25 cellular contexts compared by ENCODE assay signal in genomic region chr7:89813096-89813495, GRCh38.
"Had no signal": no experiment of that assay in that cellular context is flagged by ENCODE, and none has a peak within 500 bp of the region (broad histone marks: within the 10 kb centered on the region; RNA-seq: fewer than 3 reads in every experiment).

No MANE protein-coding gene starts in this region.

- H3K36me3 ChIP-seq: ascending aorta, brain microvascular endothelial cell, esophagus squamous epithelium had no signal

- ATAC-seq: activated naive CD4-positive, alpha-beta T cell treated with anti-CD3 and anti-CD28 coated beads, Interleukin-2, amount 50 U/mL, for 72 hours; activated T-cell treated with anti-CD3 and anti-CD28 coated beads, Interleukin-2, amount 50 U/mL, for 72 hours; effector memory CD8-positive, alpha-beta T cell; WTC11 had no signal

- H3K9me3 ChIP-seq: ascending aorta had no signal

- H3K27me3 ChIP-seq: ascending aorta, brain microvascular endothelial cell, esophagus squamous epithelium had no signal

- H3K4me3 ChIP-seq: ascending aorta, coronary artery, esophagus squamous epithelium had no signal

- H3K27ac ChIP-seq: ascending aorta, brain microvascular endothelial cell, coronary artery, esophagus squamous epithelium, VCaP had no signal

- H3K4me1 ChIP-seq: ascending aorta, esophagus squamous epithelium had no signal

- DNase-seq: activated CD4-positive, alpha-beta memory T cell treated with anti-CD3 and anti-CD28 coated beads, Interleukin-2, amount 10 ng/mL, durations not matched to agents 7 days and 5 days; activated CD4-positive, alpha-beta T cell treated with anti-CD3 and anti-CD28 coated beads for 1 hour; activated CD4-positive, alpha-beta T cell treated with anti-CD3 and anti-CD28 coated beads for 4 hours; activated CD4-positive, alpha-beta T cell treated with anti-CD3 and anti-CD28 coated beads, Interleukin-2, amount 10 ng/mL, durations not matched to agents 7 days and 5 days; activated CD4-positive, alpha-beta T cell treated with anti-CD3 and anti-CD28 coated beads, Interleukin-2, amount 50 U/mL, for 4 hours; activated CD8-positive, alpha-beta memory T cell treated with anti-CD3 and anti-CD28 coated beads, Interleukin-2, amount 50 U/mL, for 48 hours; activated gamma-delta T cell; activated naive CD4-positive, alpha-beta T cell; activated naive CD4-positive, alpha-beta T cell treated with anti-CD3 and anti-CD28 coated beads, Interleukin-2, amount 10 ng/mL, durations not matched to agents 7 days and 5 days; activated naive CD8-positive, alpha-beta T cell treated with anti-CD3 and anti-CD28 coated beads, Interleukin-2, amount 10 ng/mL, durations not matched to agents 7 days and 5 days; activated T-cell treated with anti-CD3 and anti-CD28 coated beads for 4 hours; activated T-cell treated with anti-CD3 and anti-CD28 coated beads, Interleukin-2, amount 50 U/mL, for 24 hours; activated T-cell treated with anti-CD3 and anti-CD28 coated beads, Interleukin-2, amount 50 U/mL, for 72 hours; brain microvascular endothelial cell; dermis blood vessel endothelial cell; effector CD4-positive, alpha-beta T cell; effector memory CD8-positive, alpha-beta T cell; esophagus squamous epithelium; head of caudate nucleus; T-helper 2 cell had no signal
